In the genomic region with DNA sequence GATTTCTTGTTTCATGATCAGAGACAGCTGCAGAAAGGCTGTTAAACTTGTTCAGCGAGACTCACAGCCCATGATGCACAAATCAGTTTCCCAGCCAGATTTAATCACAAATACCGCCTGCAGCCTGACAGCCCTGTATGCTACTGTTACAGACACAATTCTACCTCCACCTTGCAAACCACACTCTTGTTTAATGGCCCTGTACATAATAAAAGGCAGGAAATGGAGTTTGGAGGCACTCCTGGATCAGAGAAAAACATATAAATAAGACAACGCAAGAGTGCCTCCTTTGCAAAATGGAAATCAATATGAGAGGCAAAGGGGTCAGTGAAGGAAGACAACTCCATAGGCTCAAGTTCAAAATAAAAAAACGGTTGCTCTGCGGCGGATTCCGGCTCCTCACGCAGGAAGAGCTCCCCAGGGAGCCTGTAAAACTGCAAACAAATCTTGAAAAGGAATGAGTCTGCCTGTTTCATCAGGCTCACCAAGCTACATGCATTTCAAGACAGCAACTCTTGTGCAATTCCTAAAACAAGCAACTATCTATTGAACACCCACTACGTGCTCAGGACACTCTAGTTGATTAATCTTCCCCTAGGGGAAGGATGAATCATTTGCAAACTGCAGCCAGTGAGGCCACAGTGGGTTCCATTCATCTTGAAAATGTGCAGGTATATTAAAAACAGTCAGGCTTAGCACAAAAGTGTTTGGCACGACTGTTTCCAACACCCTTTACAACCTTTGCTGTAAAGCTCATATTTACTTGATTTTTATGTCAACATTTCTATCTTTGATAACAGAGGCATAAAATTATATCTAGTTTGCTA, we compare ENCODE assay signal across 8 cellular contexts. TPM values are rescaled to one million over a fixed set of nuclear protein-coding genes. Genes with fewer than 3 reads are reported as not detected.
DNase-seq lines count a peak whose midpoint lies in the region; ATAC-seq and TF ChIP-seq lines count a peak whose summit lies in the region.

No MANE protein-coding gene starts in this region.

- no peak for TF ChIP-seq EP300 in esophagus muscularis mucosa (IDR thresholded peaks at IDR 0.05)

- TF ChIP-seq CTCF in esophagus muscularis mucosa (IDR thresholded peaks at IDR 0.05): no peak

- DNase-seq in HAP-1 (ENCODE audit: low spot score in 2 of 2) (peak; percentile 55 to 57), NCI-H510A (lab: John Stamatoyannopoulos, UW) (peak; percentile 44), epidermal melanocyte (ENCODE audit: insufficient read length, low spot score) (peak; percentile 53), retina (peak; percentile 44), substantia nigra (lab: John Stamatoyannopoulos, UW) (no peak), esophagus muscularis mucosa (ENCODE audit: extremely low spot score) (no peak)

- H3K4me1 ChIP-seq in HAP-1 (peaks cover 23% of the 10 kb centered on the region), esophagus muscularis mucosa (peaks cover 69 to 83% (median 82%) of the 10 kb centered on the region in 4 donors)

- intact Hi-C loops in esophagus muscularis mucosa (cut with DNase I): loop anchor here (5.0 kb wide), 1 partner anchor 39 kb away; the partner anchor contains the start of gene TBC1D8

- in situ Hi-C loops in HAP-1 (cut with MboI; ENCODE audit: low sequenced_read_pairs): no loop called here

- no peak for ATAC-seq in GM21367 (IDR thresholded peaks at IDR 0.05; ENCODE audit: unreplicated experiment)
- no peak for ATAC-seq in GM19463 (IDR thresholded peaks at IDR 0.05; ENCODE audit: unreplicated experiment)

- TF ChIP-seq POLR2A in esophagus muscularis mucosa (IDR thresholded peaks at IDR 0.05; ENCODE audit: low read depth): no peak

- 41% methylated on average over 10 of the region's 10 CpGs for WGBS in esophagus muscularis mucosa

- H3K27me3 ChIP-seq in HAP-1 (ENCODE audit: low read depth) (no peaks in the 10 kb centered on the region), esophagus muscularis mucosa (no peaks in the 10 kb centered on the region)

- no peaks in the 10 kb centered on the region for H3K36me3 ChIP-seq in HAP-1 (replicated peaks)
- no peaks in the 10 kb centered on the region for H3K36me3 ChIP-seq in esophagus muscularis mucosa

- no peaks in the 10 kb centered on the region for H3K9me3 ChIP-seq in HAP-1
- H3K9me3 ChIP-seq in esophagus muscularis mucosa: no peaks in the 10 kb centered on the region

- no peak overlapping the region for H3K4me3 ChIP-seq in HAP-1
- H3K4me3 ChIP-seq in esophagus muscularis mucosa: no peak overlapping the region

- no peak overlapping the region for H3K27ac ChIP-seq in substantia nigra (ENCODE audit: low read depth, low read length, poor library complexity, severe bottlenecking)
- H3K27ac ChIP-seq in esophagus muscularis mucosa (replicated peaks in 1 of 4): peak overlapping the region in 1 of 4 donors; percentile 23

RNA-seq across cellular contexts. Expression of gene TBC1D8, which starts 37.5 kb away (rescaled TPM):
- total RNA-seq in esophagus muscularis mucosa: 10 to 100 TPM; 16.7 to 23.4 (median 20.4) TPM

Comparison
In these comparisons a context has a peak if more than half of its experiments do, and no peak if none do; other contexts are left out.
1. DNase-seq: peak in HAP-1 (2 of 2), NCI-H510A (single experiment), epidermal melanocyte (single experiment) and retina (single experiment); none in substantia nigra (0 of 49) and esophagus muscularis mucosa (single experiment).